Comparison of ENCODE assay signal across 18 cellular contexts in the genomic region with DNA sequence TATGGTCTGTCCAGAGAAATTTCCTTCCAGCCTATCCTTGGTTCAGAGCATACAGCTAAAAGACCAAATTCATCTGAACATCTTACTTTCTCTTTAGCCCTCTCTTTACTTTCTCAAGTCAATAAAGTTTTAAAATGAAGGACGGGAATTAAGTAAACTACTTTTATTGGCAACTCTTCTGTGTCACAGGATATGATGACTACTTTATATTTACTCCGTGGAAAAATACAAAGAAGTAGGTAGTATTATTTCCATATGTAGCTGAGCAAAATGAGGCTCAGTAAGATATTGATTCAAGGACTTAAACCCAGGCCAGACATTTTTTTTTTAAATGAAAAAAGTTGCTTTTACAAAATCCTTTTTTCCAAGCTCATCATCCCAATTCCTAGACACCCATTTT.
DNase-seq lines count a peak whose midpoint lies in the region; ATAC-seq, FAIRE-seq and TF ChIP-seq lines count a peak whose summit lies in the region.
"Had no signal": no experiment of that assay in that cellular context is flagged by ENCODE, and none has a peak within 500 bp of the region (broad histone marks: within the 10 kb centered on the region; RNA-seq: fewer than 3 reads in every experiment).

No MANE protein-coding gene starts in this region.

- CTCF ChIA-PET in A549 (lab: Yijun Ruan, JAX): interaction anchor here (1.6 kb wide), 1 partner anchor 396 kb away, joined by 4 read pairs; no protein-coding TSS in a partner anchor

- H3K27me3 Mint-ChIP-seq in HFFc6 (ENCODE audit: insufficient read depth): no peaks in the 10 kb centered on the region
- no peaks in the 10 kb centered on the region for H3K27me3 Mint-ChIP-seq in neural progenitor cell (ENCODE audit: insufficient read depth, low read depth)

- H3K4me1 Mint-ChIP-seq in HFFc6 (ENCODE audit: low read depth): peaks cover 33% of the 10 kb centered on the region
- no peaks in the 10 kb centered on the region for H3K4me1 Mint-ChIP-seq in neural progenitor cell
- H3K4me1 Mint-ChIP-seq: B cell had no signal

- H3K4me2 ChIP-seq in A549: 0 out of 3 replicates have a peak overlapping the region, but pooled peaks have one; percentile 18
- H3K4me2 ChIP-seq in neural progenitor cell: no peak overlapping the region
- H3K4me2 ChIP-seq: BLaER1 treated with 17β-estradiol and CSF1 and Interleukin-3, amounts not matched to agents 10 nM and 100 nM had no signal

- no peaks in the 10 kb centered on the region for H3K36me3 ChIP-seq in neural progenitor cell
- H3K36me3 ChIP-seq: BLaER1 treated with 17β-estradiol and CSF1 and Interleukin-3, amounts not matched to agents 10 nM and 100 nM had no signal

- DNase-seq in A549 (ENCODE audit: low read depth in 1 of 2, low spot score in 1 of 2): no peak
- no peak for DNase-seq in HFFc6
- DNase-seq in neural progenitor cell (ENCODE audit: low spot score): no peak
- DNase-seq in G401 (ENCODE audit: low spot score): no peak
- DNase-seq in NCI-H510A (lab: John Stamatoyannopoulos, UW): no peak
- no peak for DNase-seq in GM03348 (ENCODE audit: low spot score)
- DNase-seq: 8988T; Calu3; CD8-positive, alpha-beta T cell; DMS79 treated with DMSO at 0.1 percent for 48 hours; H9 had no signal

- no peaks in the 10 kb centered on the region for H3K79me2 ChIP-seq in neural progenitor cell (ENCODE audit: low read depth)

- no peaks in the 10 kb centered on the region for H3K27me3 ChIP-seq in neural progenitor cell
- H3K27me3 ChIP-seq: BLaER1 treated with 17β-estradiol and CSF1 and Interleukin-3, amounts not matched to agents 10 nM and 100 nM had no signal

- TF ChIP-seq CTCF in A549 (IDR thresholded peaks at IDR 0.05) (no peak), HFFc6 (IDR thresholded peaks at IDR 0.05) (no peak), VCaP (conservative IDR thresholded peaks at IDR 0.05) (no peak), neural progenitor cell (IDR thresholded peaks at IDR 0.05) (no peak)

- H3K27ac ChIP-seq in A549 (no peak overlapping the region), VCaP (peak overlapping the region; percentile 38), neural progenitor cell (no peak overlapping the region)
- H3K27ac ChIP-seq: BLaER1 treated with 17β-estradiol and CSF1 and Interleukin-3, amounts not matched to agents 10 nM and 100 nM had no signal

- H3K9me3 Mint-ChIP-seq in HFFc6 (no peaks in the 10 kb centered on the region), neural progenitor cell (no peaks in the 10 kb centered on the region)
- H3K9me3 Mint-ChIP-seq: CD8-positive, alpha-beta T cell; H9 had no signal

- no peak for ATAC-seq in A549
- ATAC-seq in GM18498 (IDR thresholded peaks at IDR 0.05; ENCODE audit: unreplicated experiment): no peak
- ATAC-seq: CD8-positive, alpha-beta T cell; HepG2 had no signal

- WGBS in A549 (ENCODE audit: missing lambda C conversion rate): 30% methylated on average over 2 of the region's 2 CpGs

- no peaks in the 10 kb centered on the region for H3F3A ChIP-seq in neural progenitor cell (ENCODE audit: low read depth)

- no peaks in the 10 kb centered on the region for H4K20me1 ChIP-seq in neural progenitor cell (ENCODE audit: low read depth)
- H4K20me1 ChIP-seq: BLaER1 treated with 17β-estradiol and CSF1 and Interleukin-3, amounts not matched to agents 10 nM and 100 nM had no signal

- TF ChIP-seq RAD21 in A549 (conservative IDR thresholded peaks at IDR 0.05 in 1 of 2, IDR thresholded peaks at IDR 0.05 in 1 of 2): no peak

- POLR2A ChIA-PET in A549 (lab: Yijun Ruan, JAX): no interaction called here

- H3K4me3 ChIP-seq in A549: no peak overlapping the region
- no peak overlapping the region for H3K4me3 ChIP-seq in neural progenitor cell
- H3K4me3 ChIP-seq: BLaER1 treated with 17β-estradiol and CSF1 and Interleukin-3, amounts not matched to agents 10 nM and 100 nM had no signal

- no peak for TF ChIP-seq EP300 in A549 (IDR thresholded peaks at IDR 0.05)

- H3K27ac Mint-ChIP-seq in HFFc6 (peak overlapping the region; percentile 15; the same call in 1 of the 2 replicates), neural progenitor cell (no peak overlapping the region)
- H3K27ac Mint-ChIP-seq: B cell; CD8-positive, alpha-beta T cell; H9 had no signal

- H3K9me3 ChIP-seq in A549: no peaks in the 10 kb centered on the region
- H3K9me3 ChIP-seq in neural progenitor cell (ENCODE audit: low read depth): no peaks in the 10 kb centered on the region
- H3K9me3 ChIP-seq: BLaER1 treated with 17β-estradiol and CSF1 and Interleukin-3, amounts not matched to agents 10 nM and 100 nM had no signal

- H3K4me1 ChIP-seq in A549 (no peaks in the 10 kb centered on the region), neural progenitor cell (no peaks in the 10 kb centered on the region)
- H3K4me1 ChIP-seq: BLaER1 treated with 17β-estradiol and CSF1 and Interleukin-3, amounts not matched to agents 10 nM and 100 nM had no signal

- no peak overlapping the region for H3K9ac ChIP-seq in neural progenitor cell
- H3K9ac ChIP-seq: BLaER1 treated with 17β-estradiol and CSF1 and Interleukin-3, amounts not matched to agents 10 nM and 100 nM had no signal

- no peak overlapping the region for H3K4me3 Mint-ChIP-seq in HFFc6
- H3K4me3 Mint-ChIP-seq in neural progenitor cell: no peak overlapping the region
- H3K4me3 Mint-ChIP-seq: B cell; CD8-positive, alpha-beta T cell; H9 had no signal

- H3K36me3 Mint-ChIP-seq in HFFc6 (ENCODE audit: low read depth): peaks cover 4% of the 10 kb centered on the region; the same call in 1 of the 2 replicates
- no peaks in the 10 kb centered on the region for H3K36me3 Mint-ChIP-seq in neural progenitor cell
- H3K36me3 Mint-ChIP-seq: CD8-positive, alpha-beta T cell had no signal

- TF ChIP-seq POLR2A in A549 (IDR thresholded peaks at IDR 0.05; ENCODE audit: low read length): no peak

- FAIRE-seq in A549 (lab: Jason Lieb, UNC): no peak
- FAIRE-seq: G401.6, H1, HepG2 had no signal

- peak overlapping the region; percentile 6 for H2AFZ ChIP-seq in neural progenitor cell (replicated peaks)

- in situ Hi-C loops in G401 (cut with HindIII; ENCODE audit: low sequenced_read_pairs): no loop called here

TF ChIP-seq in A549, 52 proteins besides CTCF, POLR2A, EP300 and RAD21:
- no peak for TF ChIP-seq EHMT2 (IDR thresholded peaks at IDR 0.05; ENCODE audit: low read depth)
- TF ChIP-seq ZC3H11A (IDR thresholded peaks at IDR 0.05): no peak
- no peak for TF ChIP-seq MAZ (IDR thresholded peaks at IDR 0.05; ENCODE audit: borderline replicate concordance, low read depth, low read length)
- no peak for TF ChIP-seq FOSB (CRISPR knock-in tag; IDR thresholded peaks at IDR 0.05)
- TF ChIP-seq, protein P1, sequence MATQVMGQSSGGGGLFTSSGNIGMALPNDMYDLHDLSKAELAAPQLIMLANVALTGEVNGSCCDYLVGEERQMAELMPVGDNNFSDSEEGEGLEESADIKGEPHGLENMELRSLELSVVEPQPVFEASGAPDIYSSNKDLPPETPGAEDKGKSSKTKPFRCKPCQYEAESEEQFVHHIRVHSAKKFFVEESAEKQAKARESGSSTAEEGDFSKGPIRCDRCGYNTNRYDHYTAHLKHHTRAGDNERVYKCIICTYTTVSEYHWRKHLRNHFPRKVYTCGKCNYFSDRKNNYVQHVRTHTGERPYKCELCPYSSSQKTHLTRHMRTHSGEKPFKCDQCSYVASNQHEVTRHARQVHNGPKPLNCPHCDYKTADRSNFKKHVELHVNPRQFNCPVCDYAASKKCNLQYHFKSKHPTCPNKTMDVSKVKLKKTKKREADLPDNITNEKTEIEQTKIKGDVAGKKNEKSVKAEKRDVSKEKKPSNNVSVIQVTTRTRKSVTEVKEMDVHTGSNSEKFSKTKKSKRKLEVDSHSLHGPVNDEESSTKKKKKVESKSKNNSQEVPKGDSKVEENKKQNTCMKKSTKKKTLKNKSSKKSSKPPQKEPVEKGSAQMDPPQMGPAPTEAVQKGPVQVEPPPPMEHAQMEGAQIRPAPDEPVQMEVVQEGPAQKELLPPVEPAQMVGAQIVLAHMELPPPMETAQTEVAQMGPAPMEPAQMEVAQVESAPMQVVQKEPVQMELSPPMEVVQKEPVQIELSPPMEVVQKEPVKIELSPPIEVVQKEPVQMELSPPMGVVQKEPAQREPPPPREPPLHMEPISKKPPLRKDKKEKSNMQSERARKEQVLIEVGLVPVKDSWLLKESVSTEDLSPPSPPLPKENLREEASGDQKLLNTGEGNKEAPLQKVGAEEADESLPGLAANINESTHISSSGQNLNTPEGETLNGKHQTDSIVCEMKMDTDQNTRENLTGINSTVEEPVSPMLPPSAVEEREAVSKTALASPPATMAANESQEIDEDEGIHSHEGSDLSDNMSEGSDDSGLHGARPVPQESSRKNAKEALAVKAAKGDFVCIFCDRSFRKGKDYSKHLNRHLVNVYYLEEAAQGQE (IDR thresholded peaks at IDR 0.05): no peak
- no peak for TF ChIP-seq MYC (IDR thresholded peaks at IDR 0.05; ENCODE audit: borderline replicate concordance, low read length)
- no peak for TF ChIP-seq ZFP36 (IDR thresholded peaks at IDR 0.05; ENCODE audit: borderline replicate concordance, partially characterized antibody)
- no peak for TF ChIP-seq NR3C1 (IDR thresholded peaks at IDR 0.05)
- TF ChIP-seq CHD2 (IDR thresholded peaks at IDR 0.05; ENCODE audit: low read length, partially characterized antibody): no peak
- no peak for TF ChIP-seq ESRRA (IDR thresholded peaks at IDR 0.05; ENCODE audit: borderline replicate concordance, low read length)
- TF ChIP-seq BHLHE40 (IDR thresholded peaks at IDR 0.05; ENCODE audit: low read depth, low read length): no peak
- TF ChIP-seq USF2 (IDR thresholded peaks at IDR 0.05): no peak
- no peak for TF ChIP-seq RARB (CRISPR knock-in tag; IDR thresholded peaks at IDR 0.05)
- TF ChIP-seq SMC3 (IDR thresholded peaks at IDR 0.05): no peak
- TF ChIP-seq FOSL2 (IDR thresholded peaks at IDR 0.05): no peak
- TF ChIP-seq FOSL2 (CRISPR knock-in tag; IDR thresholded peaks at IDR 0.05): no peak
- TF ChIP-seq HES2 (IDR thresholded peaks at IDR 0.05): no peak
TF ChIP-seq in A549: peak in this region for 0.
